ENCODE assay signal across 10 cellular contexts in the genomic region with DNA sequence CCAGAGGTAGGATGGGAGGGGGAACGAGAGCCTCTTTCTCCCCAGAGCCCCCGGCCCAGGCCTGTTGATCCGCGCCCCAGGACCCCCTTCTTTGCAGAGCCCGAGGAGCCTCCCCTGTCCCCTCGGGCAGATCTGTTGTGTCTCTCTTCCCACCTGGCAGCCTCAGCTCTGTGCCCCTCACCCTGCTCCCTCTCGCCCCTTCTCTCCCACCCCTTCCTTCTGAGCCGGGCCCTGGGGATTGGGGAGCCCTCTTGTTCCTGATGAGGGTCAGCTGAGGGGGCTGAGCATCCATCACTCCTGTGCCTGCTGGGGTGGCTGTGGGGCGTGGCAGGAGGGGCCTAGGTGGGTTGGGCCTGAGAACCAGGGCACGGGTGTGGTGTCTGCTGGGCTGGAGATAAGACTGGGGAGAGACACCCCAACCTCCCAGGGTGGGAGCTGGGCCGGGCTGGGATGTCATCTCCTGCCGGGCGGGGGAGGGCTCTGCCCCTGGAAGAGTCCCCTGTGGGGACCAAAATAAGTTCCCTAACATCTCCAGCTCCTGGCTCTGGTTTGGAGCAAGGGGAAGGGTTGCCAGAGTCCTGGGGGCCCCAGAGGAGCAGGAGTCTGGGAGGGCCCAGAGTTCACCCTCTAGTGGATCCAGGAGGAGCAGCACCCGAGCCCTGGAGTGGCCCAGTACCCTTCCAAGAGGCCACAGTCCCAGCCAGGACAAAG.
A peak's percentile ranks its signal among the peaks of the same experiment; 100 is the strongest.
DNase-seq lines count a peak whose midpoint lies in the region; ATAC-seq, FAIRE-seq and TF ChIP-seq lines count a peak whose summit lies in the region.
"Had no signal": no experiment of that assay in that cellular context is flagged by ENCODE, and none has a peak within 500 bp of the region (broad histone marks: within the 10 kb centered on the region; RNA-seq: fewer than 3 reads in every experiment).

No MANE protein-coding gene starts in this region.

- CTCF ChIA-PET in Calu3 (lab: Charles Lee) (interaction anchor here (1.6 kb wide), 1 partner anchor 21 kb away, joined by 3 read pairs; no protein-coding TSS in a partner anchor), HepG2 (lab: Yijun Ruan, JAX; ENCODE audit: low intra/inter-chr PET ratio, low total read pairs) (no interaction called here)

- H3K9ac ChIP-seq in adipocyte (ENCODE audit: low read length) (no peak overlapping the region), HepG2 (ENCODE audit: insufficient read depth, low read depth, low read length) (no peak overlapping the region)

- TF ChIP-seq CTCF in Calu3 (IDR thresholded peaks at IDR 0.05; ENCODE audit: unreplicated experiment) (no peak), HepG2 (CRISPR knock-in tag; IDR thresholded peaks at IDR 0.05) (peak; percentile 53)

- TF ChIP-seq POLR2A in HepG2 (IDR thresholded peaks at IDR 0.05; ENCODE audit: insufficient read depth in 1 of 2, low read depth in 2 of 2, low read length in 2 of 2) = no peak

- no peaks in the 10 kb centered on the region for H3K4me1 Mint-ChIP-seq in Calu3 (ENCODE audit: low read depth, unreplicated experiment)

- no peak overlapping the region for H3K4me3 Mint-ChIP-seq in Calu3 (ENCODE audit: low read depth, unreplicated experiment)

- H3K36me3 ChIP-seq in adipocyte (ENCODE audit: control insufficient read depth, insufficient read depth, low read length, severe bottlenecking) = peaks cover 26% of the 10 kb centered on the region
- H3K36me3 ChIP-seq in HepG2 (replicated peaks in 1 of 2; ENCODE audit: control insufficient read depth in 1 of 2, insufficient read depth in 2 of 2, low read length in 2 of 2) = no peaks in the 10 kb centered on the region

- POLR2A ChIA-PET in HepG2 (lab: Yijun Ruan, JAX) = no interaction called here

- H3K4me2 ChIP-seq in HepG2 (ENCODE audit: low read depth, low read length) = no peak overlapping the region

- H3K36me3 Mint-ChIP-seq in Calu3 (ENCODE audit: insufficient read depth, unreplicated experiment) = no peaks in the 10 kb centered on the region

- WGBS in HepG2 (ENCODE audit: low lambda C conversion rate) = 30% methylated on average over 10 of the region's 14 CpGs

- no peaks in the 10 kb centered on the region for H3K27me3 ChIP-seq in adipocyte (replicated peaks; ENCODE audit: control insufficient read depth, insufficient read depth, low read length)
- H3K27me3 ChIP-seq in HepG2 (ENCODE audit: control insufficient read depth in 1 of 2, insufficient read depth in 2 of 2, low read length in 2 of 2) = peaks cover 13 to 44% of the 10 kb centered on the region in 2 experiments
- H3K27me3 ChIP-seq: SJSA1 had no signal

- H2AFZ ChIP-seq in HepG2 (ENCODE audit: low read length) = no peak overlapping the region

- H3K27ac Mint-ChIP-seq in Calu3 (ENCODE audit: unreplicated experiment) = no peak overlapping the region

- H3K4me3 ChIP-seq in adipocyte (ENCODE audit: low read length) (no peak overlapping the region), HepG2 (replicated peaks in 1 of 3; ENCODE audit: insufficient read depth in 1 of 3, low read depth in 2 of 3, low read length in 3 of 3) (no peak overlapping the region)
- H3K4me3 ChIP-seq: SJSA1, skin epidermis had no signal

- no peaks in the 10 kb centered on the region for H3K9me3 Mint-ChIP-seq in Calu3 (ENCODE audit: low read depth, unreplicated experiment)

- TF ChIP-seq EP300 in HepG2 (IDR thresholded peaks at IDR 0.05; ENCODE audit: low read depth in 2 of 2, low read length in 2 of 2) = no peak
- TF ChIP-seq EP300 in HepG2 (CRISPR knock-in tag; IDR thresholded peaks at IDR 0.05; ENCODE audit: borderline replicate concordance) = no peak

- no peak overlapping the region for H3K27ac ChIP-seq in HepG2 (ENCODE audit: extremely low read length, insufficient read depth, low read length)
- H3K27ac ChIP-seq: SJSA1 had no signal

- intact Hi-C loops in Calu3 (cut with micrococcal nuclease; ENCODE audit: unreplicated experiment) (no loop called here), HepG2 (cut with micrococcal nuclease; ENCODE audit: unreplicated experiment) (no loop called here)

- DNase-seq in Calu3 = peak; percentile 26
- DNase-seq in HPDE6-E6E7 (ENCODE audit: extremely low spot score) = peak; percentile 36
- DNase-seq in adipocyte (ENCODE audit: low read depth) = peak; percentile 44
- DNase-seq in HepG2 (ENCODE audit: low spot score) = peak; percentile 24
- DNase-seq in DMS114 treated with DMSO at 0.1 percent for 48 hours (lab: John Stamatoyannopoulos, UW; ENCODE audit: unreplicated experiment) = no peak

- H3K79me2 ChIP-seq in HepG2 (ENCODE audit: insufficient read depth, low read length) = no peaks in the 10 kb centered on the region

- FAIRE-seq in HepG2 (lab: Jason Lieb, UNC) = no peak

- in situ Hi-C loops in HepG2 (cut with HindIII; ENCODE audit: extremely low pct_ligation_motif_present, low pct_unique_long_range_greater_than_20kb) = no loop called here

- no peaks in the 10 kb centered on the region for H3K27me3 Mint-ChIP-seq in Calu3 (ENCODE audit: unreplicated experiment)

- peaks cover 22% of the 10 kb centered on the region for H3K4me1 ChIP-seq in adipocyte (ENCODE audit: control insufficient read depth, insufficient read depth, low read length)
- H3K4me1 ChIP-seq in HepG2 (ENCODE audit: insufficient read depth, low read length) = peaks cover 7% of the 10 kb centered on the region
- H3K4me1 ChIP-seq: SJSA1 had no signal

- 0 out of 2 replicates have a peak, but pooled peaks have one; percentile 34 for TF ChIP-seq RAD21 in HepG2 (CRISPR knock-in tag; IDR thresholded peaks at IDR 0.05)

- H4K20me1 ChIP-seq in HepG2 (ENCODE audit: insufficient read depth, low read length) = 0 out of 2 replicates have a peak, but pooled peaks cover 7% of the 10 kb centered on the region

- no TSS peak for BruUV-seq in Calu3 (replicated peaks; lab: Mats Ljungman, UMichigan)
- no TSS peak for BruUV-seq in HepG2 (replicated peaks; lab: Mats Ljungman, UMichigan)

- H3K9me3 ChIP-seq in adipocyte (ENCODE audit: control insufficient read depth, low read length) = no peaks in the 10 kb centered on the region
- no peaks in the 10 kb centered on the region for H3K9me3 ChIP-seq in HepG2 (ENCODE audit: low read length)

- ATAC-seq in HepG2 (peak; percentile 84), GM21529 (IDR thresholded peaks at IDR 0.05; ENCODE audit: unreplicated experiment) (no peak), GM18861 (IDR thresholded peaks at IDR 0.05; ENCODE audit: unreplicated experiment) (no peak), GM18502 (IDR thresholded peaks at IDR 0.05; ENCODE audit: poor library complexity, unreplicated experiment) (no peak)

TF ChIP-seq in HepG2, 621 proteins besides CTCF, POLR2A, EP300 and RAD21:
- TF ChIP-seq ZNF768 (CRISPR knock-in tag; IDR thresholded peaks at IDR 0.05) = no peak
- no peak for TF ChIP-seq ZNF761 (CRISPR knock-in tag; conservative IDR thresholded peaks at IDR 0.05)
- TF ChIP-seq, protein P1, sequence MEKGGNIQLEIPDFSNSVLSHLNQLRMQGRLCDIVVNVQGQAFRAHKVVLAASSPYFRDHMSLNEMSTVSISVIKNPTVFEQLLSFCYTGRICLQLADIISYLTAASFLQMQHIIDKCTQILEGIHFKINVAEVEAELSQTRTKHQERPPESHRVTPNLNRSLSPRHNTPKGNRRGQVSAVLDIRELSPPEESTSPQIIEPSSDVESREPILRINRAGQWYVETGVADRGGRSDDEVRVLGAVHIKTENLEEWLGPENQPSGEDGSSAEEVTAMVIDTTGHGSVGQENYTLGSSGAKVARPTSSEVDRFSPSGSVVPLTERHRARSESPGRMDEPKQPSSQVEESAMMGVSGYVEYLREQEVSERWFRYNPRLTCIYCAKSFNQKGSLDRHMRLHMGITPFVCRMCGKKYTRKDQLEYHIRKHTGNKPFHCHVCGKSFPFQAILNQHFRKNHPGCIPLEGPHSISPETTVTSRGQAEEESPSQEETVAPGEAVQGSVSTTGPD (CRISPR knock-in tag; IDR thresholded peaks at IDR 0.05) = no peak
- TF ChIP-seq STAG1 (CRISPR knock-in tag; IDR thresholded peaks at IDR 0.05) = peak; percentile 23; the same call in 1 of the 2 replicates
